In genomic region chr3:49554639-49555265, GRCh38 we compare ENCODE assay signal across 1 cellular context.
TF ChIP-seq lines count a peak whose summit lies in the region.

No MANE protein-coding gene starts in this region.

TF ChIP-seq in H1, 55 proteins besides CTCF, POLR2A, EP300 and RAD21 (continued from another document):
- no peak for TF ChIP-seq CHD7 (IDR thresholded peaks at IDR 0.05; ENCODE audit: insufficient replicate concordance, low read length)
- TF ChIP-seq GABPA (IDR thresholded peaks at IDR 0.05; ENCODE audit: borderline replicate concordance, insufficient read depth, low read length), result 0 out of 2 replicates have a peak, but pooled peaks have one; percentile 19
- TF ChIP-seq CTBP2 (IDR thresholded peaks at IDR 0.05; ENCODE audit: borderline replicate concordance, insufficient read depth, insufficient read length, low read length), result no peak
- TF ChIP-seq SIN3A (conservative IDR thresholded peaks at IDR 0.05 in 1 of 2, IDR thresholded peaks at IDR 0.05 in 1 of 2; ENCODE audit: low read depth in 1 of 2, low read length in 2 of 2), result peak in 1 of 2 experiments; percentile 86; a peak in 2 of 4 replicates
TF ChIP-seq in H1: peak in this region for 2.
